In genomic region chr1:67855944-67856343, GRCh38 we compare ENCODE assay signal across 27 cellular contexts. TPM values are rescaled to one million over a fixed set of nuclear protein-coding genes. Genes with fewer than 3 reads are reported as not detected.
DNase-seq lines count a peak whose midpoint lies in the region; ATAC-seq, FAIRE-seq and TF ChIP-seq lines count a peak whose summit lies in the region.
"Had no signal": no experiment of that assay in that cellular context is flagged by ENCODE, and none has a peak within 500 bp of the region (broad histone marks: within the 10 kb centered on the region; RNA-seq: fewer than 3 reads in every experiment).

No MANE protein-coding gene starts in this region.

- H3K9ac ChIP-seq in neural progenitor cell = no peak overlapping the region
- no peak overlapping the region for H3K9ac ChIP-seq in kidney (ENCODE audit: low read length in 2 of 2)
- H3K9ac ChIP-seq: parathyroid adenoma had no signal

- no peak for TF ChIP-seq CTCF in neural progenitor cell (IDR thresholded peaks at IDR 0.05)
- TF ChIP-seq CTCF in kidney (IDR thresholded peaks at IDR 0.05; ENCODE audit: borderline replicate concordance, extremely low read depth, insufficient read depth) = no peak

- H3K27ac Mint-ChIP-seq in neural progenitor cell = peak overlapping the region; percentile 39
- H3K27ac Mint-ChIP-seq: activated naive CD8-positive, alpha-beta T cell treated with anti-CD3 and anti-CD28 coated beads, Interleukin-2, amount 10 ng/mL, durations not matched to agents 7 days and 5 days; activated T-helper 2 cell treated with anti-CD3 and anti-CD28 coated beads, Interferon-gamma antibody, Interleukin-2, Interleukin-4, amounts not matched to agents 10 μg/mL and 5 μg/mL and 100 μg/mL, durations not matched to agents 14 hours and 24 hours and 36 hours; memory B cell had no signal

- H3K4me1 ChIP-seq in neural progenitor cell = peaks cover 3% of the 10 kb centered on the region
- H3K4me1 ChIP-seq in kidney (ENCODE audit: control insufficient read depth in 1 of 2, insufficient read depth in 1 of 2, low read depth in 1 of 2, low read length in 2 of 2) = no peaks in the 10 kb centered on the region
- H3K4me1 ChIP-seq: parathyroid adenoma had no signal

- H2AFZ ChIP-seq in neural progenitor cell (replicated peaks) = no peak overlapping the region
- H2AFZ ChIP-seq: parathyroid adenoma had no signal

- H3K9me3 ChIP-seq in neural progenitor cell (ENCODE audit: low read depth) (no peaks in the 10 kb centered on the region), kidney (ENCODE audit: control insufficient read depth in 1 of 2, low read length in 2 of 2) (no peaks in the 10 kb centered on the region)
- H3K9me3 ChIP-seq: gastroesophageal sphincter had no signal

- peak; percentile 24 for DNase-seq in NCI-H2029 (lab: John Stamatoyannopoulos, UW)
- no peak for DNase-seq in NCI-H2029 treated with DMSO at 0.1 percent for 48 hours (lab: John Stamatoyannopoulos, UW)
- DNase-seq in NCI-H748 (lab: John Stamatoyannopoulos, UW; ENCODE audit: unreplicated experiment) = peak; percentile 81
- DNase-seq in fibroblast of gingiva (ENCODE audit: low read depth) = peak; percentile 12
- DNase-seq in neural progenitor cell (ENCODE audit: low spot score) = no peak
- DNase-seq in GM03348 (ENCODE audit: low spot score) = no peak
- no peak for DNase-seq in kidney
- DNase-seq: activated CD4-positive, alpha-beta T cell treated with anti-CD3 and anti-CD28 coated beads, Interleukin-2, amount 50 U/mL, for 1 hour; activated naive CD8-positive, alpha-beta T cell treated with anti-CD3 and anti-CD28 coated beads, Interleukin-2, amount 10 ng/mL, durations not matched to agents 7 days and 5 days; C1 segment of cervical spinal cord; GF-D8; kidney glomerular epithelial cell; naive thymus-derived CD4-positive, alpha-beta T cell; NCI-H2107; T-helper 2 cell had no signal

- H4K20me1 ChIP-seq in neural progenitor cell (ENCODE audit: low read depth) = no peaks in the 10 kb centered on the region

- no peak overlapping the region for H3K4me3 ChIP-seq in neural progenitor cell
- H3K4me3 ChIP-seq in kidney (ENCODE audit: low read length in 2 of 2) = no peak overlapping the region
- H3K4me3 ChIP-seq: gastroesophageal sphincter, GM12878 had no signal

- H3F3A ChIP-seq in neural progenitor cell (ENCODE audit: low read depth) = no peaks in the 10 kb centered on the region

- no peaks in the 10 kb centered on the region for H3K27me3 ChIP-seq in neural progenitor cell
- H3K27me3 ChIP-seq: gastroesophageal sphincter had no signal

- no peaks in the 10 kb centered on the region for H3K9me3 Mint-ChIP-seq in neural progenitor cell
- H3K9me3 Mint-ChIP-seq: activated naive CD8-positive, alpha-beta T cell treated with anti-CD3 and anti-CD28 coated beads, Interleukin-2, amount 10 ng/mL, durations not matched to agents 7 days and 5 days; activated T-helper 2 cell treated with anti-CD3 and anti-CD28 coated beads, Interferon-gamma antibody, Interleukin-2, Interleukin-4, amounts not matched to agents 10 μg/mL and 5 μg/mL and 100 μg/mL, durations not matched to agents 14 hours and 24 hours and 36 hours; memory B cell had no signal

- H3K36me3 Mint-ChIP-seq in neural progenitor cell = no peaks in the 10 kb centered on the region
- H3K36me3 Mint-ChIP-seq: activated naive CD8-positive, alpha-beta T cell treated with anti-CD3 and anti-CD28 coated beads, Interleukin-2, amount 10 ng/mL, durations not matched to agents 7 days and 5 days; memory B cell; naive thymus-derived CD4-positive, alpha-beta T cell had no signal

- FAIRE-seq in kidney (lab: Jason Lieb, UNC) = no peak
- FAIRE-seq: bronchial epithelial cell, D721Med, GM12878, H1 had no signal

- H3K36me3 ChIP-seq in neural progenitor cell (no peaks in the 10 kb centered on the region), kidney (ENCODE audit: control insufficient read depth in 1 of 2, insufficient read depth in 2 of 2, low read length in 2 of 2) (no peaks in the 10 kb centered on the region)
- H3K36me3 ChIP-seq: gastroesophageal sphincter had no signal

- peaks cover 2% of the 10 kb centered on the region for H3K27me3 Mint-ChIP-seq in neural progenitor cell (ENCODE audit: insufficient read depth, low read depth)

- ATAC-seq in GM19324 (IDR thresholded peaks at IDR 0.05; ENCODE audit: low FRiP score, unreplicated experiment) = no peak
- ATAC-seq: gastroesophageal sphincter; naive thymus-derived CD4-positive, alpha-beta T cell; Panc1; sciatic nerve had no signal

- H3K27ac ChIP-seq in neural progenitor cell = no peak overlapping the region
- H3K27ac ChIP-seq in kidney (ENCODE audit: low read depth in 2 of 2, low read length in 2 of 2) = no peak overlapping the region
- H3K27ac ChIP-seq: gastroesophageal sphincter, parathyroid adenoma, VCaP had no signal

- H3K4me2 ChIP-seq in neural progenitor cell = no peak overlapping the region

- H3K4me1 Mint-ChIP-seq in neural progenitor cell = peaks cover 33% of the 10 kb centered on the region
- H3K4me1 Mint-ChIP-seq: activated naive CD8-positive, alpha-beta T cell treated with anti-CD3 and anti-CD28 coated beads, Interleukin-2, amount 10 ng/mL, durations not matched to agents 7 days and 5 days; memory B cell; naive thymus-derived CD4-positive, alpha-beta T cell had no signal

- no peaks in the 10 kb centered on the region for H3K79me2 ChIP-seq in neural progenitor cell (ENCODE audit: low read depth)
- H3K79me2 ChIP-seq: parathyroid adenoma had no signal

- H3K4me3 Mint-ChIP-seq in neural progenitor cell = no peak overlapping the region
- H3K4me3 Mint-ChIP-seq: activated naive CD8-positive, alpha-beta T cell treated with anti-CD3 and anti-CD28 coated beads, Interleukin-2, amount 10 ng/mL, durations not matched to agents 7 days and 5 days; memory B cell; naive thymus-derived CD4-positive, alpha-beta T cell had no signal

- intact Hi-C loops in kidney (cut with DNase I) = loop anchor here (10.0 kb wide), 1 partner anchor 249 kb away; no protein-coding TSS in a partner anchor

RNA-seq across cellular contexts. Expression of gene GNG12, which starts 22.7 kb away (rescaled TPM):
- total RNA-seq in neural progenitor cell (ENCODE audit: low replicate concordance) (30.3 and 44.5 TPM in 2 replicates), kidney (89.3 TPM)
- 46.1 TPM for polyA plus RNA-seq in kidney (ENCODE audit: insufficient read depth, low read depth, low replicate concordance)
- total RNA-seq: activated naive CD8-positive, alpha-beta T cell treated with anti-CD3 and anti-CD28 coated beads, Interleukin-2, amount 10 ng/mL, durations not matched to agents 7 days and 5 days; naive thymus-derived CD4-positive, alpha-beta T cell had no signal
- polyA plus RNA-seq: naive thymus-derived CD4-positive, alpha-beta T cell had no signal

Comparison
In these comparisons a context has a peak if more than half of its experiments do, and no peak if none do; other contexts are left out.
1. DNase-seq: peak in NCI-H2029 (single experiment), NCI-H748 (single experiment) and fibroblast of gingiva (single experiment); none in NCI-H2029 treated with DMSO at 0.1 percent for 48 hours (single experiment), neural progenitor cell (single experiment), GM03348 (single experiment) and kidney (single experiment).